Comparison of ENCODE assay signal across 8 cellular contexts in genomic region chr5:176530983-176531901, GRCh38. TPM values are rescaled to one million over a fixed set of nuclear protein-coding genes. Genes with fewer than 3 reads are reported as not detected.
DNase-seq lines count a peak whose midpoint lies in the region; ATAC-seq lines count a peak whose summit lies in the region.

No MANE protein-coding gene starts in this region.

- 89% methylated on average over 24 of the region's 24 CpGs for WGBS in mesenchymal stem cell

- H3K36me3 Mint-ChIP-seq in activated naive CD4-positive, alpha-beta T cell treated with anti-CD3 and anti-CD28 coated beads, Interleukin-2, amount 10 ng/mL, durations not matched to agents 7 days and 5 days: peaks cover 62% of the 10 kb centered on the region

- peak overlapping the region; percentile 21 for H4K91ac ChIP-seq in mesenchymal stem cell (ENCODE audit: low read length)

- H3K23ac ChIP-seq in mesenchymal stem cell (ENCODE audit: low read length in 2 of 2): no peak overlapping the region

- peaks cover 34% of the 10 kb centered on the region for H3K79me1 ChIP-seq in mesenchymal stem cell (replicated peaks; ENCODE audit: low read length, poor library complexity, severe bottlenecking)

- H3K14ac ChIP-seq in mesenchymal stem cell (ENCODE audit: low read length in 2 of 2): no peak overlapping the region

- no peak overlapping the region for H2BK5ac ChIP-seq in mesenchymal stem cell (ENCODE audit: low read depth, low read length, poor library complexity, severe bottlenecking)

- H3K9me3 Mint-ChIP-seq in activated naive CD4-positive, alpha-beta T cell treated with anti-CD3 and anti-CD28 coated beads, Interleukin-2, amount 10 ng/mL, durations not matched to agents 7 days and 5 days: no peaks in the 10 kb centered on the region

- H3K4me1 ChIP-seq in mesenchymal stem cell (ENCODE audit: control insufficient read depth, insufficient read depth, low read depth, low read length): peaks cover 50% of the 10 kb centered on the region

- H3K27me3 Mint-ChIP-seq in activated naive CD4-positive, alpha-beta T cell treated with anti-CD3 and anti-CD28 coated beads, Interleukin-2, amount 10 ng/mL, durations not matched to agents 7 days and 5 days: no peaks in the 10 kb centered on the region

- no peak overlapping the region for H3K9ac ChIP-seq in mesenchymal stem cell (ENCODE audit: low read length)

- H3K18ac ChIP-seq in mesenchymal stem cell (ENCODE audit: low read depth in 1 of 2, low read length in 2 of 2): no peak overlapping the region

- peak overlapping the region; percentile 58 for H2BK15ac ChIP-seq in mesenchymal stem cell (ENCODE audit: low read depth, poor library complexity, severe bottlenecking)

- H3K4me3 ChIP-seq in H7 (ENCODE audit: insufficient read depth, low read depth, low read length) (no peak overlapping the region), mesenchymal stem cell (ENCODE audit: insufficient read depth in 1 of 2, low read depth in 1 of 2, low read length in 2 of 2) (no peak overlapping the region)

- peaks cover 65% of the 10 kb centered on the region for H3K4me1 Mint-ChIP-seq in activated naive CD4-positive, alpha-beta T cell treated with anti-CD3 and anti-CD28 coated beads, Interleukin-2, amount 10 ng/mL, durations not matched to agents 7 days and 5 days

- no peak overlapping the region for H4K8ac ChIP-seq in mesenchymal stem cell (ENCODE audit: low read length)

- H3K4ac ChIP-seq in mesenchymal stem cell (ENCODE audit: low read depth in 1 of 2, low read length in 2 of 2): no peak overlapping the region

- peak overlapping the region; percentile 73 for H3K27ac ChIP-seq in mesenchymal stem cell (ENCODE audit: low read length, poor library complexity, severe bottlenecking)

- H3K27ac Mint-ChIP-seq in activated naive CD4-positive, alpha-beta T cell treated with anti-CD3 and anti-CD28 coated beads, Interleukin-2, amount 10 ng/mL, durations not matched to agents 7 days and 5 days: peak overlapping the region; percentile 88

- H3K27me3 ChIP-seq in H7 (ENCODE audit: control insufficient read depth, insufficient read depth, low read length) (no peaks in the 10 kb centered on the region), mesenchymal stem cell (ENCODE audit: control insufficient read depth in 1 of 2, insufficient read depth in 1 of 2, low read length in 2 of 2) (no peaks in the 10 kb centered on the region)

- no peak overlapping the region for H2BK12ac ChIP-seq in mesenchymal stem cell (ENCODE audit: low read length in 2 of 2)

- H2AFZ ChIP-seq in mesenchymal stem cell (ENCODE audit: low read depth, low read length): no peak overlapping the region

- H3K4me2 ChIP-seq in mesenchymal stem cell (ENCODE audit: low read length, poor library complexity, severe bottlenecking): no peak overlapping the region

- ATAC-seq in HG02642 (IDR thresholded peaks at IDR 0.05; ENCODE audit: poor library complexity, unreplicated experiment): no peak

- DNase-seq in A172 (ENCODE audit: low spot score) (peak; percentile 21), H7 (peak; percentile 56), mesenchymal stem cell (no peak), NOMO-1 treated with DMSO at 0.1 percent for 48 hours (lab: John Stamatoyannopoulos, UW; ENCODE audit: unreplicated experiment) (no peak), NCI-H510A treated with DMSO at 0.1 percent for 48 hours (lab: John Stamatoyannopoulos, UW) (no peak), AML-193 (lab: John Stamatoyannopoulos, UW) (no peak)
- peak; percentile 45 for DNase-seq in activated naive CD4-positive, alpha-beta T cell treated with anti-CD3 and anti-CD28 coated beads, Interleukin-2, amount 10 ng/mL, durations not matched to agents 7 days and 5 days

- H2BK120ac ChIP-seq in mesenchymal stem cell (ENCODE audit: low read depth, low read length): no peak overlapping the region

- CTCF ChIA-PET in activated naive CD4-positive, alpha-beta T cell treated with anti-CD3 and anti-CD28 coated beads, Interleukin-2, amount 10 ng/mL, durations not matched to agents 7 days and 5 days (lab: Charles Lee): interaction anchor here (1.1 to 3.1 kb wide), 4 partner anchors 12 to 101 kb away, joined by 4 to 21 read pairs (median 6); no protein-coding TSS in a partner anchor

- H2AK5ac ChIP-seq in mesenchymal stem cell (ENCODE audit: low read length, severe bottlenecking): no peak overlapping the region

- peak overlapping the region; percentile 82 for H3K4me3 Mint-ChIP-seq in activated naive CD4-positive, alpha-beta T cell treated with anti-CD3 and anti-CD28 coated beads, Interleukin-2, amount 10 ng/mL, durations not matched to agents 7 days and 5 days

- H3K9me3 ChIP-seq in mesenchymal stem cell (ENCODE audit: control insufficient read depth, low read length): no peaks in the 10 kb centered on the region

- H3K36me3 ChIP-seq in H7 (replicated peaks; ENCODE audit: control insufficient read depth, insufficient read depth, low read length) (peaks cover 29% of the 10 kb centered on the region), mesenchymal stem cell (ENCODE audit: control insufficient read depth in 1 of 2, insufficient read depth in 2 of 2, low read depth in 1 of 2, low read length in 2 of 2) (peaks cover 44 to 72% of the 10 kb centered on the region in 2 experiments)

RNA-seq across cellular contexts. Expression of gene RNF44, which starts 6.0 kb away (rescaled TPM):
- total RNA-seq in A172 (2014; rRNA removed; shearing (Covaris generic)): 8.1 and 9.2 TPM in 2 replicates
- 67.4 and 75.6 TPM in 2 replicates for total RNA-seq in H7 (2014; rRNA removed; shearing (Covaris generic))
- 19.2 TPM for polyA plus RNA-seq in mesenchymal stem cell (2013, experiment 1 of 2)
- 17.6 TPM for polyA plus RNA-seq in mesenchymal stem cell (2013, experiment 2 of 2)

RNA-seq across cellular contexts. Expression of gene CDHR2, which starts 17.9 kb away (rescaled TPM):
- 0.12 TPM in 1 of 2 replicates, not detected in the other for total RNA-seq in A172 (2014; rRNA removed; shearing (Covaris generic))
- total RNA-seq in H7 (2014; rRNA removed; shearing (Covaris generic)): 0.04 and 0.21 TPM in 2 replicates
- polyA plus RNA-seq in mesenchymal stem cell (2013, experiment 1 of 2): 0.01 TPM
- polyA plus RNA-seq in mesenchymal stem cell (2013, experiment 2 of 2): not detected

Comparison
In these comparisons a context has a peak if more than half of its experiments do, and no peak if none do; other contexts are left out.
1. DNase-seq: peak in A172 (single experiment), H7 (single experiment) and activated naive CD4-positive, alpha-beta T cell treated with anti-CD3 and anti-CD28 coated beads, Interleukin-2, amount 10 ng/mL, durations not matched to agents 7 days and 5 days (single experiment); none in mesenchymal stem cell (single experiment), NOMO-1 treated with DMSO at 0.1 percent for 48 hours (single experiment), NCI-H510A treated with DMSO at 0.1 percent for 48 hours (single experiment) and AML-193 (0 of 2).